21 cellular contexts compared by ENCODE assay signal in the genomic region with DNA sequence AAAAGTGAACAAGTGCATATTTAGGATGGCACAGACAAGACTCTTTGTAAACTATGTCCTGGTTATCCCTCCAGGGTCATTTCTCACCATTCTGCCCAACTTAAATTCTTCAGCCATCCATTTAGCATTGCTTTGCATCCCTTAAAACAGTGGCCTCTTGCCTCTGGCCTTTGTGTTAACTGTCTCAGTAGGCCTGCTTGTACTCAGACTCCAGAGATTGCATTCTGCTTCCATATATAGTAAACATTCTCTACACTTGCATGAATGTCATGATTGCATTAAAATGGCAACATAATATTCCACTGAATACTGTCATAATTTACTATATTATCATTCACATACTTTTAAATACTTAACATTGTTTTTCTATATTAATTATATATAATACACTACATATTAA.
"Had no signal": no experiment of that assay in that cellular context is flagged by ENCODE, and none has a peak within 500 bp of the region (broad histone marks: within the 10 kb centered on the region; RNA-seq: fewer than 3 reads in every experiment).

No MANE protein-coding gene starts in this region.

- DNase-seq: Kasumi-1, MM.1S, NCI-H1092 treated with DMSO at 0.1 percent for 48 hours, NCI-H1436, NCI-H187, NCI-H2029, NCI-H2081 treated with DMSO at 0.1 percent for 48 hours, NCI-H2171, NCI-H226, NCI-H446, NCI-H510A, NCI-H524 treated with DMSO at 0.1 percent for 48 hours, NCI-H69, NCI-H774, SIG-M5 had no signal

- H3K4me1 ChIP-seq: SJSA1 had no signal

- H3K9me3 ChIP-seq: SJSA1 had no signal

- H3K36me3 ChIP-seq: SJSA1 had no signal

- H3K9ac ChIP-seq: KMS-11 had no signal

- ATAC-seq: K562 had no signal

- H3K27ac ChIP-seq: HL-60, KMS-11, RWPE1, SJSA1, SK-N-MC had no signal

- H3K27me3 ChIP-seq: SJSA1 had no signal

- H3K4me3 ChIP-seq: K562, SJSA1, SK-N-MC had no signal
